Comparison of ENCODE assay signal across 11 cellular contexts in genomic region chr5:95761771-95762680, GRCh38. TPM values are rescaled to one million over a fixed set of nuclear protein-coding genes. Genes with fewer than 3 reads are reported as not detected.
A peak's percentile ranks its signal among the peaks of the same experiment; 100 is the strongest.
DNase-seq lines count a peak whose midpoint lies in the region; ATAC-seq and TF ChIP-seq lines count a peak whose summit lies in the region.
"Had no signal": no experiment of that assay in that cellular context is flagged by ENCODE, and none has a peak within 500 bp of the region (broad histone marks: within the 10 kb centered on the region; RNA-seq: fewer than 3 reads in every experiment).

No MANE protein-coding gene starts in this region.

- CTCF ChIA-PET in BJ (lab: Yijun Ruan, JAX) (interaction anchor here (0.8 to 2.1 kb wide), 6 partner anchors 9 to 98 kb away, joined by 4 to 7 read pairs (median 4); no protein-coding TSS in a partner anchor), activated B cell treated with CpG ODN at 0.5 μM for 24 hours (lab: Charles Lee) (interaction anchor here (1.1 to 1.7 kb wide), 3 partner anchors 19 to 95 kb away, joined by 3 to 11 read pairs (median 3); partner anchors contain the start of gene GLRX)

- peak; percentile 67 for DNase-seq in BJ (ENCODE audit: low read depth)
- DNase-seq in HFFc6, result peak; percentile 87
- no peak for DNase-seq in activated B cell treated with CpG ODN at 0.5 μM for 24 hours
- DNase-seq in memory B cell (ENCODE audit: low spot score in 2 of 2), result no peak
- DNase-seq in NK-92 treated with Interleukin-12 subunit alpha and Interleukin-12 subunit beta, amount 100 ng/mL, for 24 hours (lab: John Stamatoyannopoulos, UW), result no peak
- no peak for DNase-seq in COLO668 (lab: John Stamatoyannopoulos, UW; ENCODE audit: unreplicated experiment)
- no peak for DNase-seq in NCI-H146 (lab: John Stamatoyannopoulos, UW)
- no peak for DNase-seq in HT-29 (ENCODE audit: low spot score)
- DNase-seq: colonic mucosa, MV-4-11 had no signal

- ATAC-seq in activated B cell treated with CpG ODN at 0.5 μM for 24 hours (ENCODE audit: low read depth) (no peak), memory B cell (ENCODE audit: low read depth) (no peak)
- ATAC-seq: Right ventricle myocardium inferior had no signal

- no peak for TF ChIP-seq CTCF in BJ (IDR thresholded peaks at IDR 0.05; ENCODE audit: insufficient read depth, low read depth, low read length)
- no peak for TF ChIP-seq CTCF in HFFc6 (IDR thresholded peaks at IDR 0.05)
- TF ChIP-seq CTCF in activated B cell treated with CpG ODN at 0.5 μM for 24 hours (IDR thresholded peaks at IDR 0.05), result no peak

- no peak overlapping the region for H3K4me3 ChIP-seq in BJ (ENCODE audit: low read depth, low read length)
- H3K4me3 ChIP-seq: colonic mucosa had no signal

- H3K27ac Mint-ChIP-seq in HFFc6, result peak overlapping the region; percentile 84
- peak overlapping the region; percentile 89 for H3K27ac Mint-ChIP-seq in activated B cell treated with CpG ODN at 0.5 μM for 24 hours
- H3K27ac Mint-ChIP-seq in memory B cell, result peak overlapping the region; percentile 96

- H3K27me3 Mint-ChIP-seq in HFFc6 (ENCODE audit: insufficient read depth), result peaks cover 3% of the 10 kb centered on the region
- H3K27me3 Mint-ChIP-seq in activated B cell treated with CpG ODN at 0.5 μM for 24 hours, result no peaks in the 10 kb centered on the region
- H3K27me3 Mint-ChIP-seq in memory B cell, result no peaks in the 10 kb centered on the region

- intact Hi-C loops in activated B cell treated with CpG ODN at 0.5 μM for 24 hours (cut with micrococcal nuclease), result loop anchor here (2.0 to 10.0 kb wide), 4 partner anchors 21 to 207 kb away; partner anchors contain the start of genes ARSK and SKIC3

- peaks cover 71% of the 10 kb centered on the region for H3K4me1 Mint-ChIP-seq in HFFc6 (ENCODE audit: low read depth)
- H3K4me1 Mint-ChIP-seq in activated B cell treated with CpG ODN at 0.5 μM for 24 hours, result peaks cover 42% of the 10 kb centered on the region
- peaks cover 31% of the 10 kb centered on the region for H3K4me1 Mint-ChIP-seq in memory B cell

- H3K4me3 Mint-ChIP-seq in HFFc6 (peak overlapping the region; percentile 67), activated B cell treated with CpG ODN at 0.5 μM for 24 hours (peak overlapping the region; percentile 15), memory B cell (peak overlapping the region; percentile 19)

- POLR2A ChIA-PET in BJ (lab: Charles Lee) (interaction anchor here (0.6 kb wide), 1 partner anchor 36 kb away, joined by 4 read pairs; no protein-coding TSS in a partner anchor), activated B cell treated with CpG ODN at 0.5 μM for 24 hours (lab: Charles Lee) (interaction anchor here (0.7 to 1.5 kb wide), 2 partner anchors 115 to 196 kb away, joined by 8 to 10 read pairs; partner anchors contain the start of gene RFESD)

- H3K27me3 ChIP-seq in BJ (ENCODE audit: control insufficient read depth, insufficient read depth, low read length), result no peaks in the 10 kb centered on the region
- H3K27me3 ChIP-seq: colonic mucosa had no signal

- H3K9me3 Mint-ChIP-seq in HFFc6 (no peaks in the 10 kb centered on the region), activated B cell treated with CpG ODN at 0.5 μM for 24 hours (no peaks in the 10 kb centered on the region), memory B cell (no peaks in the 10 kb centered on the region)

- peaks cover 69% of the 10 kb centered on the region for H3K36me3 Mint-ChIP-seq in HFFc6 (ENCODE audit: low read depth)
- no peaks in the 10 kb centered on the region for H3K36me3 Mint-ChIP-seq in activated B cell treated with CpG ODN at 0.5 μM for 24 hours (ENCODE audit: low read depth)
- no peaks in the 10 kb centered on the region for H3K36me3 Mint-ChIP-seq in memory B cell

- peaks cover 17% of the 10 kb centered on the region for H3K36me3 ChIP-seq in BJ (ENCODE audit: control insufficient read depth, insufficient read depth, low read length)
- H3K36me3 ChIP-seq: colonic mucosa had no signal

RNA-seq across cellular contexts. Expression of gene RHOBTB3, which starts 30.9 kb away (rescaled TPM):
- polyA plus RNA-seq in BJ (2011; rRNA removed), result 288 and 320 TPM in 2 replicates
- polyA minus RNA-seq in BJ (2011; rRNA and poly(A)+ RNA removed), result 406 and 551 TPM in 2 replicates
- total RNA-seq in HFFc6 (2021; fragmentation: NEBNext Ultra II Directional; extraction: Animal tissue kit (Norgen Biotek cat#: 25700)), result 100 to 1,000 TPM; 110 to 184 (median 160) TPM
- total RNA-seq in activated B cell treated with CpG ODN at 0.5 μM for 24 hours, result 3.3 and 5.0 TPM in 2 replicates
- total RNA-seq in HT-29 (2014; rRNA removed; shearing (Covaris generic)), result 69.3 and 72.5 TPM in 2 replicates

Comparison
In these comparisons a context has a peak if more than half of its experiments do, and no peak if none do; other contexts are left out.
1. DNase-seq: peak in BJ (single experiment) and HFFc6 (single experiment); none in activated B cell treated with CpG ODN at 0.5 μM for 24 hours (single experiment), memory B cell (0 of 2), NK-92 treated with Interleukin-12 subunit alpha and Interleukin-12 subunit beta, amount 100 ng/mL, for 24 hours (single experiment), COLO668 (single experiment), NCI-H146 (single experiment) and HT-29 (single experiment).
2. H3K4me3 Mint-ChIP-seq: peak in every context shown above with its lines; median percentile 67 in HFFc6; 19 in memory B cell; 15 in activated B cell treated with CpG ODN at 0.5 μM for 24 hours.
3. RNA of gene RHOBTB3, which starts 30.9 kb away (total RNA-seq): 110 to 184 TPM in HFFc6 and 69.3 to 72.5 TPM in HT-29; 3.3 to 5.0 TPM in activated B cell treated with CpG ODN at 0.5 μM for 24 hours; every median in the first group is over 10 times any median in the second.
4. Peak in every context shown above with its lines, with median percentiles within 50 percentile points of each other: H3K27ac Mint-ChIP-seq.